8 cellular contexts compared by ENCODE assay signal in genomic region chr16:29816694-29817441, GRCh38. TPM values are rescaled to one million over a fixed set of nuclear protein-coding genes. Genes with fewer than 3 reads are reported as not detected.
DNase-seq lines count a peak whose midpoint lies in the region; ATAC-seq, FAIRE-seq and TF ChIP-seq lines count a peak whose summit lies in the region.

No MANE protein-coding gene starts in this region.

- H3K4me1 ChIP-seq in SJCRH30, result peaks cover 14% of the 10 kb centered on the region
- peaks cover 29% of the 10 kb centered on the region for H3K4me1 ChIP-seq in astrocyte (ENCODE audit: insufficient read depth, low read length)
- H3K4me1 ChIP-seq in iPS-15b (ENCODE audit: control insufficient read depth, insufficient read depth, low read length), result peaks cover 6% of the 10 kb centered on the region
- peaks cover 42% of the 10 kb centered on the region for H3K4me1 ChIP-seq in skeletal muscle satellite cell (ENCODE audit: control insufficient read depth, insufficient read depth, low read length)

- ATAC-seq in CD4-positive, alpha-beta T cell (ENCODE audit: poor library complexity), result peak; percentile 10
- ATAC-seq in GM19351 (IDR thresholded peaks at IDR 0.05; ENCODE audit: unreplicated experiment) (peak; percentile 11), GM18519 (IDR thresholded peaks at IDR 0.05; ENCODE audit: low FRiP score, unreplicated experiment) (no peak)

- TF ChIP-seq CTCF in CD4-positive, alpha-beta T cell (IDR thresholded peaks at IDR 0.05), result no peak
- TF ChIP-seq CTCF in astrocyte (IDR thresholded peaks at IDR 0.05; ENCODE audit: insufficient read depth, low read depth, low read length), result no peak

- peak in 7 of 10 experiments; percentile 37 to 62 (median 47) for DNase-seq in CD4-positive, alpha-beta T cell
- peak in 47 of 76 experiments; percentile 3 to 69 (median 38) for DNase-seq in HUDEP-2 (lab: John Stamatoyannopoulos, UW; ENCODE audit: unreplicated experiment in 76 of 76)
- peak; percentile 65 to 75 for DNase-seq in SJCRH30
- DNase-seq in astrocyte (ENCODE audit: low read depth), result no peak

- CTCF ChIA-PET in CD4-positive, alpha-beta T cell (lab: Charles Lee), result interaction anchor here (0.5 to 4.0 kb wide), 11 partner anchors 10 to 145 kb away, joined by 3 to 75 read pairs (median 4); partner anchors contain the start of genes KIF22, MAZ and TMEM219

- H2AFZ ChIP-seq in astrocyte (ENCODE audit: low read depth, low read length), result peak overlapping the region; percentile 93

- no peaks in the 10 kb centered on the region for H3K9me3 Mint-ChIP-seq in CD4-positive, alpha-beta T cell
- H3K9me3 Mint-ChIP-seq in astrocyte (ENCODE audit: unreplicated experiment), result no peaks in the 10 kb centered on the region

- peaks cover 6% of the 10 kb centered on the region for H4K20me1 ChIP-seq in astrocyte (ENCODE audit: insufficient read depth, low read length)

- peak overlapping the region; percentile 90 for H3K27ac Mint-ChIP-seq in CD4-positive, alpha-beta T cell
- H3K27ac Mint-ChIP-seq in astrocyte (ENCODE audit: unreplicated experiment), result peak overlapping the region; percentile 41

- peaks cover 47% of the 10 kb centered on the region for H3K36me3 Mint-ChIP-seq in CD4-positive, alpha-beta T cell (ENCODE audit: low read depth)
- H3K36me3 Mint-ChIP-seq in astrocyte (ENCODE audit: low read depth, unreplicated experiment), result peaks cover 8% of the 10 kb centered on the region

- H3K36me3 ChIP-seq in SJCRH30 (no peaks in the 10 kb centered on the region; the same call in 1 of the 2 replicates), astrocyte (ENCODE audit: insufficient read depth, low read length) (peaks cover 4% of the 10 kb centered on the region), iPS-15b (ENCODE audit: control insufficient read depth, insufficient read depth, low read length) (peaks cover 26% of the 10 kb centered on the region), skeletal muscle satellite cell (ENCODE audit: insufficient read depth, low read length) (peaks cover 4% of the 10 kb centered on the region)

- H3K27me3 ChIP-seq in CD4-positive, alpha-beta T cell (ENCODE audit: control insufficient read depth, insufficient read depth, low read length), result no peaks in the 10 kb centered on the region
- H3K27me3 ChIP-seq in SJCRH30, result no peaks in the 10 kb centered on the region
- H3K27me3 ChIP-seq in astrocyte (ENCODE audit: insufficient read depth, low read length), result no peaks in the 10 kb centered on the region
- H3K27me3 ChIP-seq in iPS-15b (ENCODE audit: control insufficient read depth, insufficient read depth, low read length), result no peaks in the 10 kb centered on the region
- no peaks in the 10 kb centered on the region for H3K27me3 ChIP-seq in skeletal muscle satellite cell (ENCODE audit: control insufficient read depth, insufficient read depth, low read length)

- peak overlapping the region; percentile 84 for H3K27ac ChIP-seq in CD4-positive, alpha-beta T cell (ENCODE audit: low read depth, low read length)
- H3K27ac ChIP-seq in SJCRH30 (peak overlapping the region; percentile 62), astrocyte (ENCODE audit: low read depth, low read length) (peak overlapping the region; percentile 85)

- H3K27me3 Mint-ChIP-seq in CD4-positive, alpha-beta T cell, result no peaks in the 10 kb centered on the region
- no peaks in the 10 kb centered on the region for H3K27me3 Mint-ChIP-seq in astrocyte (ENCODE audit: low read depth, unreplicated experiment)

- H3K9ac ChIP-seq in astrocyte (ENCODE audit: low read length) (peak overlapping the region; percentile 83), iPS-15b (ENCODE audit: low read depth, low read length) (peak overlapping the region; percentile 94), skeletal muscle satellite cell (ENCODE audit: low read depth, low read length) (peak overlapping the region; percentile 78)

- peak overlapping the region; percentile 97 for H3K4me3 Mint-ChIP-seq in CD4-positive, alpha-beta T cell
- peak overlapping the region; percentile 89 for H3K4me3 Mint-ChIP-seq in astrocyte (ENCODE audit: unreplicated experiment)

- H3K4me3 ChIP-seq in SJCRH30 (peak overlapping the region; percentile 79), astrocyte (ENCODE audit: insufficient read depth, low read depth, low read length) (peak overlapping the region; percentile 79), iPS-15b (ENCODE audit: low read depth, low read length) (peak overlapping the region; percentile 90), skeletal muscle satellite cell (ENCODE audit: low read length) (peak overlapping the region; percentile 88)

- intact Hi-C loops in CD4-positive, alpha-beta T cell (cut with DNase I, micrococcal nuclease), result loop anchor here (1.0 to 2.0 kb wide), 8 partner anchors 10 to 116 kb away; partner anchors contain the start of genes CDIPT (in 1 of the 2) and KIF22 (in 1 of the 2)

- no peak for FAIRE-seq in astrocyte (lab: Jason Lieb, UNC)

- H3K9me3 ChIP-seq in CD4-positive, alpha-beta T cell (ENCODE audit: control insufficient read depth, low read length), result no peaks in the 10 kb centered on the region
- H3K9me3 ChIP-seq in SJCRH30 (replicated peaks), result no peaks in the 10 kb centered on the region
- no peaks in the 10 kb centered on the region for H3K9me3 ChIP-seq in astrocyte (ENCODE audit: insufficient read depth, low read depth, low read length)
- H3K9me3 ChIP-seq in iPS-15b (ENCODE audit: control insufficient read depth, insufficient read depth, low read length), result no peaks in the 10 kb centered on the region
- no peaks in the 10 kb centered on the region for H3K9me3 ChIP-seq in skeletal muscle satellite cell (replicated peaks; ENCODE audit: low read length)

- POLR2A ChIA-PET in CD4-positive, alpha-beta T cell (lab: Charles Lee), result interaction anchor here (0.9 to 10.4 kb wide), 12 partner anchors 10 to 187 kb away, joined by 3 to 190 read pairs (median 10); partner anchors contain the start of genes KCTD13, KIF22 and MAZ

- H3K79me2 ChIP-seq in astrocyte (ENCODE audit: insufficient read depth, low read length), result peaks cover 58% of the 10 kb centered on the region

- H3K4me2 ChIP-seq in astrocyte (ENCODE audit: low read length) (peak overlapping the region; percentile 93), skeletal muscle satellite cell (ENCODE audit: low read length) (peak overlapping the region; percentile 87)

- peaks cover 83% of the 10 kb centered on the region for H3K4me1 Mint-ChIP-seq in CD4-positive, alpha-beta T cell (ENCODE audit: low read depth)
- H3K4me1 Mint-ChIP-seq in astrocyte (ENCODE audit: low read depth, unreplicated experiment), result peaks cover 26% of the 10 kb centered on the region

RNA-seq across cellular contexts. Expression of gene PAGR1, which starts 0.9 kb away (rescaled TPM):
- 10 to 100 TPM; 20.3 TPM for total RNA-seq in CD4-positive, alpha-beta T cell
- total RNA-seq in SJCRH30 (2014; rRNA removed; shearing (Covaris generic)), result 25.1 and 28.2 TPM in 2 replicates
- 20.1 and 20.8 TPM in 2 replicates for total RNA-seq in astrocyte
- total RNA-seq in skeletal muscle satellite cell (2012; rRNA removed), result 18.6 and 19.8 TPM in 2 replicates

RNA-seq across cellular contexts. Expression of gene MVP, which starts 3.4 kb away (rescaled TPM):
- total RNA-seq in CD4-positive, alpha-beta T cell, result 100 to 1,000 TPM; 115 to 118 TPM
- 0.61 and 0.63 TPM in 2 replicates for total RNA-seq in SJCRH30 (2014; rRNA removed; shearing (Covaris generic))
- 38.7 and 40.1 TPM in 2 replicates for total RNA-seq in astrocyte
- 301 and 302 TPM in 2 replicates for total RNA-seq in skeletal muscle satellite cell (2012; rRNA removed)

RNA-seq across cellular contexts. Expression of gene PRRT2, which starts 4.9 kb away (rescaled TPM):
- total RNA-seq in CD4-positive, alpha-beta T cell, result 1 to 10 TPM; 2.2 to 2.3 TPM
- 0.81 and 1.5 TPM in 2 replicates for total RNA-seq in SJCRH30 (2014; rRNA removed; shearing (Covaris generic))
- total RNA-seq in astrocyte, result 6.2 and 6.7 TPM in 2 replicates
- 0.25 and 2.0 TPM in 2 replicates for total RNA-seq in skeletal muscle satellite cell (2012; rRNA removed)

RNA-seq across cellular contexts. Expression of gene MAZ, which starts 10.5 kb away (rescaled TPM):
- 100 to 1,000 TPM; 251 to 253 TPM for total RNA-seq in CD4-positive, alpha-beta T cell
- 186 and 221 TPM in 2 replicates for total RNA-seq in SJCRH30 (2014; rRNA removed; shearing (Covaris generic))
- total RNA-seq in astrocyte, result 216 and 247 TPM in 2 replicates
- 167 and 206 TPM in 2 replicates for total RNA-seq in skeletal muscle satellite cell (2012; rRNA removed)

RNA-seq across cellular contexts. Expression of gene KIF22, which starts 26.3 kb away (rescaled TPM):
- total RNA-seq in CD4-positive, alpha-beta T cell, result 100 to 1,000 TPM in 1 of 2 experiments, 10 to 100 TPM in 1; 99.0 to 101 TPM
- total RNA-seq in SJCRH30 (2014; rRNA removed; shearing (Covaris generic)), result 115 and 122 TPM in 2 replicates
- 12.5 and 14.3 TPM in 2 replicates for total RNA-seq in astrocyte
- 34.5 and 46.1 TPM in 2 replicates for total RNA-seq in skeletal muscle satellite cell (2012; rRNA removed)

Comparison
In these comparisons a context has a peak if more than half of its experiments do, and no peak if none do; other contexts are left out.
1. RNA of gene MVP, which starts 3.4 kb away (total RNA-seq): 115 to 118 TPM in CD4-positive, alpha-beta T cell and 38.7 to 40.1 TPM in astrocyte; 0.61 to 0.63 TPM in SJCRH30; every median in the first group is over 10 times any median in the second.
2. Peak in every context shown above with its lines, with median percentiles within 50 percentile points of each other: H3K27ac ChIP-seq, H3K4me3 ChIP-seq and H3K9ac ChIP-seq.